ENCODE assay signal across 14 cellular contexts in genomic region chr12:106135075-106135474, GRCh38. TPM values are rescaled to one million over a fixed set of nuclear protein-coding genes. Genes with fewer than 3 reads are reported as not detected.
A peak's percentile ranks its signal among the peaks of the same experiment; 100 is the strongest.
DNase-seq lines count a peak whose midpoint lies in the region; ATAC-seq and TF ChIP-seq lines count a peak whose summit lies in the region.
"Had no signal": no experiment of that assay in that cellular context is flagged by ENCODE, and none has a peak within 500 bp of the region (broad histone marks: within the 10 kb centered on the region; RNA-seq: fewer than 3 reads in every experiment).

No MANE protein-coding gene starts in this region.

- DNase-seq in GM23338 (ENCODE audit: low spot score): no peak
- peak; percentile 72 for DNase-seq in RPMI7951 (ENCODE audit: low read depth)
- no peak for DNase-seq in fibroblast of villous mesenchyme (ENCODE audit: low read depth)
- DNase-seq in gastrocnemius medialis: no peak
- DNase-seq in activated CD4-positive, CD25-positive, alpha-beta regulatory T cell treated with anti-CD3 and anti-CD28 coated beads, Interleukin-2, amount 50 U/mL, for 72 hours: no peak
- DNase-seq: activated CD4-positive, alpha-beta T cell treated with anti-CD3 and anti-CD28 coated beads, Interleukin-2, amount 50 U/mL, for 4 hours; activated naive CD8-positive, alpha-beta T cell treated with anti-CD3 and anti-CD28 coated beads, Interleukin-2, amount 10 ng/mL, durations not matched to agents 7 days and 5 days; Caco-2; kidney; NCI-H2227 treated with DMSO at 0.1 percent for 48 hours had no signal

- H3K27me3 ChIP-seq in GM23338 (ENCODE audit: insufficient read depth): peaks cover 11% of the 10 kb centered on the region
- no peaks in the 10 kb centered on the region for H3K27me3 ChIP-seq in gastrocnemius medialis

- ATAC-seq in GM23338 (no peak), gastrocnemius medialis (no peak), HG03520 (IDR thresholded peaks at IDR 0.05; ENCODE audit: unreplicated experiment) (no peak), HG03571 (IDR thresholded peaks at IDR 0.05; ENCODE audit: unreplicated experiment) (no peak), GM21526 (IDR thresholded peaks at IDR 0.05; ENCODE audit: low FRiP score, unreplicated experiment) (no peak)

- H3K9me3 Mint-ChIP-seq in GM23338: no peaks in the 10 kb centered on the region
- H3K9me3 Mint-ChIP-seq: activated naive CD8-positive, alpha-beta T cell treated with anti-CD3 and anti-CD28 coated beads, Interleukin-2, amount 10 ng/mL, durations not matched to agents 7 days and 5 days had no signal

- peaks cover 5% of the 10 kb centered on the region for H3K36me3 Mint-ChIP-seq in GM23338 (ENCODE audit: low read depth)
- H3K36me3 Mint-ChIP-seq: activated naive CD8-positive, alpha-beta T cell treated with anti-CD3 and anti-CD28 coated beads, Interleukin-2, amount 10 ng/mL, durations not matched to agents 7 days and 5 days had no signal

- TF ChIP-seq CTCF in GM23338 (conservative IDR thresholded peaks at IDR 0.05; ENCODE audit: low read depth in 2 of 2): no peak
- TF ChIP-seq CTCF in fibroblast of villous mesenchyme (IDR thresholded peaks at IDR 0.05; ENCODE audit: insufficient read depth, low read depth, low read length): no peak
- no peak for TF ChIP-seq CTCF in gastrocnemius medialis (IDR thresholded peaks at IDR 0.05 in 4 of 5, conservative IDR thresholded peaks at IDR 0.05 in 1 of 5)

- H4K20me1 ChIP-seq in GM23338 (replicated peaks; ENCODE audit: insufficient read depth): no peaks in the 10 kb centered on the region

- peaks cover 74% of the 10 kb centered on the region for H3K4me1 Mint-ChIP-seq in GM23338

- peaks cover 80% of the 10 kb centered on the region for H3K79me2 ChIP-seq in GM23338 (replicated peaks; ENCODE audit: insufficient read depth)

- H3K27ac ChIP-seq in GM23338 (ENCODE audit: low read depth) (peak overlapping the region; percentile 13; the same call in 1 of the 2 replicates), gastrocnemius medialis (peak overlapping the region in 3 of 4 donors; percentile 99)
- H3K27ac ChIP-seq: SK-N-MC had no signal

- H3K4me3 ChIP-seq in GM23338 (no peak overlapping the region), fibroblast of villous mesenchyme (ENCODE audit: low read depth, low read length) (peak overlapping the region; percentile 29), gastrocnemius medialis (peak overlapping the region; percentile 0 to 88 (median 86))
- H3K4me3 ChIP-seq: SK-N-MC had no signal

- peaks cover 68% of the 10 kb centered on the region for H3K4me1 ChIP-seq in GM23338 (ENCODE audit: insufficient read depth)
- peaks cover 40 to 67% of the 10 kb centered on the region in 2 donors for H3K4me1 ChIP-seq in gastrocnemius medialis

- intact Hi-C loops in gastrocnemius medialis (cut with DNase I; ENCODE audit: low total_unique reads): loop anchor here (1.0 to 5.0 kb wide), 5 partner anchors 43 to 429 kb away; no protein-coding TSS in a partner anchor

- H3K27me3 Mint-ChIP-seq in GM23338 (ENCODE audit: insufficient read depth, low read depth, poor library complexity): peaks cover 18% of the 10 kb centered on the region

- H3K9me3 ChIP-seq in gastrocnemius medialis: no peaks in the 10 kb centered on the region
- H3K9me3 ChIP-seq: Caco-2 had no signal

- in situ Hi-C loops in gastrocnemius medialis (cut with MboI; ENCODE audit: low sequenced_read_pairs in 4 of 4): loop anchor here (5.0 to 25.0 kb wide), 5 partner anchors 323 to 723 kb away; no protein-coding TSS in a partner anchor

- H2AFZ ChIP-seq in GM23338: no peak overlapping the region

- TF ChIP-seq POLR2A in gastrocnemius medialis (IDR thresholded peaks at IDR 0.05): no peak

- H3K36me3 ChIP-seq in GM23338 (ENCODE audit: insufficient read depth) (no peaks in the 10 kb centered on the region), gastrocnemius medialis (no peaks in the 10 kb centered on the region)

- no peak overlapping the region for H3K27ac Mint-ChIP-seq in GM23338
- H3K27ac Mint-ChIP-seq: activated naive CD8-positive, alpha-beta T cell treated with anti-CD3 and anti-CD28 coated beads, Interleukin-2, amount 10 ng/mL, durations not matched to agents 7 days and 5 days had no signal

- peak overlapping the region; percentile 24; the same call in 1 of the 3 replicates for H3K4me3 Mint-ChIP-seq in GM23338
- H3K4me3 Mint-ChIP-seq: activated naive CD8-positive, alpha-beta T cell treated with anti-CD3 and anti-CD28 coated beads, Interleukin-2, amount 10 ng/mL, durations not matched to agents 7 days and 5 days had no signal

- no peaks in the 10 kb centered on the region for H3F3A ChIP-seq in GM23338 (replicated peaks; ENCODE audit: low read depth)

- no peaks in the 10 kb centered on the region for H3K9me2 ChIP-seq in GM23338 (ENCODE audit: insufficient read depth)

- H3K4me2 ChIP-seq in GM23338: peak overlapping the region; percentile 33; the same call in 1 of the 2 replicates

TF ChIP-seq in GM23338, 12 proteins besides CTCF, POLR2A, EP300 and RAD21 (continues in another document):
- no peak for TF ChIP-seq ZNF462 (CRISPR knock-in tag; IDR thresholded peaks at IDR 0.05)
- TF ChIP-seq EZH2 (IDR thresholded peaks at IDR 0.05; ENCODE audit: low read depth, unreplicated experiment): no peak
- TF ChIP-seq ETS1 (IDR thresholded peaks at IDR 0.05): no peak
- no peak for TF ChIP-seq POLR2AphosphoS5 (IDR thresholded peaks at IDR 0.05; ENCODE audit: low read depth)
- TF ChIP-seq ZNF114 (CRISPR knock-in tag; IDR thresholded peaks at IDR 0.05): no peak
- no peak for TF ChIP-seq ZNF331 (CRISPR knock-in tag; IDR thresholded peaks at IDR 0.05; ENCODE audit: low read depth)

RNA-seq across cellular contexts. Expression of gene NUAK1, which starts 3.7 kb away (rescaled TPM):
- total RNA-seq in GM23338 (2014; rRNA removed; shearing (Covaris generic)): 15.4 and 16.9 TPM in 2 replicates
- polyA plus RNA-seq in GM23338 (2016; fragmentation: Nextera tagmentation; extraction: Ambion mirVana): 4.7 and 5.4 TPM in 2 replicates
- total RNA-seq in RPMI7951 (2014; rRNA removed; shearing (Covaris generic)): 6.9 and 7.0 TPM in 2 replicates
- total RNA-seq in fibroblast of villous mesenchyme: 82.8 and 84.6 TPM in 2 replicates
- total RNA-seq in gastrocnemius medialis: 10 to 100 TPM; 18.9 to 34.5 (median 29.1) TPM
- total RNA-seq: activated naive CD8-positive, alpha-beta T cell treated with anti-CD3 and anti-CD28 coated beads, Interleukin-2, amount 10 ng/mL, durations not matched to agents 7 days and 5 days had no signal
